ENCODE assay signal across 18 cellular contexts in the genomic region with DNA sequence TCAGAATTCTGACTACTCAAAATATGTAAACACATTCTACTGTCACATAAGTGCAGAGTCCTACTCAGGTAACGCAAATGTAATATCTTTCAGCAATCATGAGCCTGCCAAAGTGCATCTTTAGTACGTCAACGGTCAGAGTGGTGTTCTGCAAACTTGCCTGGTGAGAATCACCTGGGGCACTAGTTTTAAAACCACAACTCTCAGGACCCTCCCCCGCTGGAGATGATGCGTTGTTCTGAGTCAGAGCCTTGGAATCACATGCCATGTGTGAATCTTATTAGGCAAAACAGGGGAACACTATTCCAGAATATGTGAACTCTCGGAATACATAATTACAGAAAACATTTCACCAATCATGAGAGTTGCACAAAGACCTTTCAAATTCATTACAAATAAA.
DNase-seq lines count a peak whose midpoint lies in the region; ATAC-seq, FAIRE-seq and TF ChIP-seq lines count a peak whose summit lies in the region.
"Had no signal": no experiment of that assay in that cellular context is flagged by ENCODE, and none has a peak within 500 bp of the region (broad histone marks: within the 10 kb centered on the region; RNA-seq: fewer than 3 reads in every experiment).

No MANE protein-coding gene starts in this region.

- H3K27me3 ChIP-seq in PC-9 (ENCODE audit: insufficient read depth, low read depth) = no peaks in the 10 kb centered on the region
- no peaks in the 10 kb centered on the region for H3K27me3 ChIP-seq in mesendoderm (ENCODE audit: insufficient read depth, low read length, poor library complexity)
- no peaks in the 10 kb centered on the region for H3K27me3 ChIP-seq in colonic mucosa
- H3K27me3 ChIP-seq in effector memory CD4-positive, alpha-beta T cell (replicated peaks; ENCODE audit: control insufficient read depth, insufficient read depth, low read length, poor library complexity, severe bottlenecking) = no peaks in the 10 kb centered on the region
- H3K27me3 ChIP-seq: suprapubic skin had no signal

- H3K56ac ChIP-seq in mesendoderm (ENCODE audit: low read length) = no peak overlapping the region

- H3K9me3 ChIP-seq in PC-9 (ENCODE audit: insufficient read depth, low read depth) (no peaks in the 10 kb centered on the region), colonic mucosa (no peaks in the 10 kb centered on the region)
- no peaks in the 10 kb centered on the region for H3K9me3 ChIP-seq in effector memory CD4-positive, alpha-beta T cell (ENCODE audit: control insufficient read depth, low read length)
- H3K9me3 ChIP-seq: suprapubic skin had no signal

- H3F3A ChIP-seq in PC-9 (ENCODE audit: insufficient read depth, low read depth) = 0 out of 2 replicates have a peak, but pooled peaks cover 4% of the 10 kb centered on the region

- POLR2A ChIA-PET in PC-9 (lab: Charles Lee; ENCODE audit: unreplicated experiment) = no interaction called here

- H3K9me2 ChIP-seq in PC-9 (ENCODE audit: insufficient read depth) = no peaks in the 10 kb centered on the region

- H3K18ac ChIP-seq in mesendoderm (ENCODE audit: low read length) = no peak overlapping the region

- no peak for ATAC-seq in GM19324 (IDR thresholded peaks at IDR 0.05; ENCODE audit: low FRiP score, unreplicated experiment)

- H3K9ac ChIP-seq in mesendoderm (ENCODE audit: low read length) (no peak overlapping the region), colonic mucosa (ENCODE audit: low read depth in 2 of 2, low read length in 2 of 2) (no peak overlapping the region)

- no peak overlapping the region for H2BK15ac ChIP-seq in mesendoderm (replicated peaks; ENCODE audit: low read depth)

- peak; percentile 92 for FAIRE-seq in H54 (lab: Jason Lieb, UNC)
- FAIRE-seq: small intestine had no signal

- H4K8ac ChIP-seq in mesendoderm (ENCODE audit: low read depth, low read length) = no peak overlapping the region

- peaks cover 10% of the 10 kb centered on the region; the same call in 1 of the 2 replicates for H3K4me1 ChIP-seq in PC-9 (replicated peaks; ENCODE audit: insufficient read depth)
- no peaks in the 10 kb centered on the region for H3K4me1 ChIP-seq in mesendoderm (ENCODE audit: control insufficient read depth, low read depth, low read length)
- no peaks in the 10 kb centered on the region for H3K4me1 ChIP-seq in colonic mucosa
- no peaks in the 10 kb centered on the region for H3K4me1 ChIP-seq in effector memory CD4-positive, alpha-beta T cell (ENCODE audit: control insufficient read depth, insufficient read depth, low read length, poor library complexity, severe bottlenecking)
- H3K4me1 ChIP-seq: suprapubic skin had no signal

- H2AFZ ChIP-seq in PC-9 = peak overlapping the region; percentile 12; the same call in 1 of the 2 replicates

- no peak overlapping the region for H2BK120ac ChIP-seq in mesendoderm (ENCODE audit: low read depth, low read length)

- CTCF ChIA-PET in PC-9 (lab: Charles Lee) = no interaction called here

- H3K36me3 ChIP-seq in PC-9 (ENCODE audit: low read depth) = no peaks in the 10 kb centered on the region
- no peaks in the 10 kb centered on the region for H3K36me3 ChIP-seq in mesendoderm (ENCODE audit: control insufficient read depth, insufficient read depth, low read length)
- no peaks in the 10 kb centered on the region for H3K36me3 ChIP-seq in colonic mucosa
- H3K36me3 ChIP-seq in effector memory CD4-positive, alpha-beta T cell (ENCODE audit: control insufficient read depth, insufficient read depth, low read length) = no peaks in the 10 kb centered on the region
- H3K36me3 ChIP-seq: suprapubic skin had no signal

- no peaks in the 10 kb centered on the region for H4K20me1 ChIP-seq in PC-9 (ENCODE audit: insufficient read depth)

- H3K79me2 ChIP-seq in PC-9 (ENCODE audit: low read depth) (no peaks in the 10 kb centered on the region), mesendoderm (ENCODE audit: control insufficient read depth, insufficient read depth, low read length) (no peaks in the 10 kb centered on the region)

- H3K4me3 ChIP-seq in PC-9 (no peak overlapping the region), mesendoderm (ENCODE audit: low read length) (no peak overlapping the region), colonic mucosa (no peak overlapping the region)
- H3K4me3 ChIP-seq in effector memory CD4-positive, alpha-beta T cell (ENCODE audit: insufficient read depth, low read depth, low read length, poor library complexity, severe bottlenecking) = no peak overlapping the region
- H3K4me3 ChIP-seq: lung, suprapubic skin had no signal

- H3K27ac ChIP-seq in PC-9 = no peak overlapping the region
- no peak overlapping the region for H3K27ac ChIP-seq in epithelial cell of prostate
- no peak overlapping the region for H3K27ac ChIP-seq in mesendoderm (ENCODE audit: low read depth, low read length)
- no peak overlapping the region for H3K27ac ChIP-seq in colonic mucosa
- H3K27ac ChIP-seq in effector memory CD4-positive, alpha-beta T cell (ENCODE audit: insufficient read depth, low read length, poor library complexity, severe bottlenecking) = no peak overlapping the region
- H3K27ac ChIP-seq: C4-2B, suprapubic skin, VCaP had no signal

- intact Hi-C loops in PC-9 (cut with micrococcal nuclease; ENCODE audit: unreplicated experiment) (no loop called here), colonic mucosa (cut with DNase I) (no loop called here)

- H3K4me2 ChIP-seq in PC-9 = peak overlapping the region; percentile 26
- no peak overlapping the region for H3K4me2 ChIP-seq in mesendoderm (ENCODE audit: low read length)

- no peak overlapping the region for H4K5ac ChIP-seq in mesendoderm (ENCODE audit: low read length)

- no CpG with 5 or more reads among the region's 6 CpGs for WGBS in mesendoderm (ENCODE audit: extremely low coverage, insufficient coverage, low lambda C conversion rate)

- H3K79me1 ChIP-seq in mesendoderm (ENCODE audit: low read length) = no peaks in the 10 kb centered on the region

- TF ChIP-seq CTCF in PC-9 (conservative IDR thresholded peaks at IDR 0.05) = no peak
- TF ChIP-seq CTCF in colonic mucosa (IDR thresholded peaks at IDR 0.05) = no peak

- no peak for TF ChIP-seq POLR2A in H54 (IDR thresholded peaks at IDR 0.05; ENCODE audit: low read depth, low read length)

- peak; percentile 8 for DNase-seq in H54 (ENCODE audit: insufficient read length, low spot score)
- DNase-seq in PC-9 = peak; percentile 44
- DNase-seq in epithelial cell of prostate (ENCODE audit: low read depth, low spot score) = peak; percentile 70
- peak; percentile 92 for DNase-seq in mesendoderm
- DNase-seq in activated gamma-delta T cell (lab: John Stamatoyannopoulos, UW) = no peak
- DNase-seq in colonic mucosa = no peak
- no peak for DNase-seq in effector memory CD4-positive, alpha-beta T cell
- DNase-seq: activated naive CD4-positive, alpha-beta T cell treated with anti-CD3 and anti-CD28 coated beads, Interleukin-2, amount 10 ng/mL, durations not matched to agents 7 days and 5 days; KBM-7; NCI-H146; occipital lobe; SHP77 treated with DMSO at 0.1 percent for 48 hours; small intestine had no signal

- BruUV-seq in PC-9 (replicated peaks; lab: Mats Ljungman, UMichigan) = no TSS peak

- no peak overlapping the region for H3K23ac ChIP-seq in mesendoderm (ENCODE audit: low read length)

- H2AK5ac ChIP-seq in mesendoderm (ENCODE audit: low read length) = no peak overlapping the region

- no peak overlapping the region for H2BK5ac ChIP-seq in mesendoderm (ENCODE audit: low read length)

- H3K4ac ChIP-seq in mesendoderm (ENCODE audit: low read depth, low read length) = no peak overlapping the region

Comparison
In these comparisons a context has a peak if more than half of its experiments do, and no peak if none do; other contexts are left out.
1. DNase-seq: peak in H54 (single experiment), PC-9 (2 of 2), epithelial cell of prostate (single experiment) and mesendoderm (single experiment); none in activated gamma-delta T cell (single experiment), colonic mucosa (single experiment) and effector memory CD4-positive, alpha-beta T cell (0 of 3).